8 cellular contexts compared by ENCODE assay signal in genomic region chr15:40754574-40754882, GRCh38. TPM values are rescaled to one million over a fixed set of nuclear protein-coding genes. Genes with fewer than 3 reads are reported as not detected.
DNase-seq lines count a peak whose midpoint lies in the region; ATAC-seq and TF ChIP-seq lines count a peak whose summit lies in the region.

No MANE protein-coding gene starts in this region.

- H3K27ac Mint-ChIP-seq in GM23338 (peak overlapping the region; percentile 74), T-helper 17 cell (peak overlapping the region; percentile 97)
- peak overlapping the region; percentile 97 to 99 for H3K27ac Mint-ChIP-seq in natural killer cell treated with Interleukin-12 subunit alpha and Interleukin-12 subunit beta and Interleukin-15 and Interleukin-18, amount 100 ng/mL, for 72 hours

- POLR2A ChIA-PET in BJ (lab: Charles Lee): no interaction called here

- H3K27ac ChIP-seq in GM23338 (ENCODE audit: low read depth): no peak overlapping the region

- no peak for TF ChIP-seq POLR2A in erythroblast (IDR thresholded peaks at IDR 0.05; ENCODE audit: low read length)

- no peaks in the 10 kb centered on the region for H3K9me2 ChIP-seq in GM23338 (ENCODE audit: insufficient read depth)

- peaks cover 3% of the 10 kb centered on the region for H3K36me3 ChIP-seq in BJ (ENCODE audit: control insufficient read depth, insufficient read depth, low read length)
- no peaks in the 10 kb centered on the region; the same call in 1 of the 2 replicates for H3K36me3 ChIP-seq in GM23338 (ENCODE audit: insufficient read depth)

- no peak for TF ChIP-seq CTCF in BJ (IDR thresholded peaks at IDR 0.05; ENCODE audit: insufficient read depth, low read depth, low read length)
- TF ChIP-seq CTCF in GM23338 (conservative IDR thresholded peaks at IDR 0.05; ENCODE audit: low read depth in 2 of 2): no peak

- no peaks in the 10 kb centered on the region; the same call in 1 of the 2 replicates for H3K4me1 ChIP-seq in GM23338 (ENCODE audit: insufficient read depth)

- H3K27me3 Mint-ChIP-seq in GM23338 (ENCODE audit: insufficient read depth, low read depth, poor library complexity) (peaks cover 4% of the 10 kb centered on the region), T-helper 17 cell (no peaks in the 10 kb centered on the region)
- H3K27me3 Mint-ChIP-seq in natural killer cell treated with Interleukin-12 subunit alpha and Interleukin-12 subunit beta and Interleukin-15 and Interleukin-18, amount 100 ng/mL, for 72 hours: no peaks in the 10 kb centered on the region

- H3K9me3 Mint-ChIP-seq in GM23338: no peaks in the 10 kb centered on the region
- no peaks in the 10 kb centered on the region for H3K9me3 Mint-ChIP-seq in natural killer cell treated with Interleukin-12 subunit alpha and Interleukin-12 subunit beta and Interleukin-15 and Interleukin-18, amount 100 ng/mL, for 72 hours

- peaks cover 10% of the 10 kb centered on the region for H3K36me3 Mint-ChIP-seq in GM23338 (ENCODE audit: low read depth)
- H3K36me3 Mint-ChIP-seq in T-helper 17 cell (ENCODE audit: low read depth): peaks cover 2% of the 10 kb centered on the region
- H3K36me3 Mint-ChIP-seq in natural killer cell treated with Interleukin-12 subunit alpha and Interleukin-12 subunit beta and Interleukin-15 and Interleukin-18, amount 100 ng/mL, for 72 hours: peaks cover 4% of the 10 kb centered on the region

- peak overlapping the region; percentile 89 for H3K4me3 Mint-ChIP-seq in GM23338
- peak overlapping the region; percentile 94 for H3K4me3 Mint-ChIP-seq in T-helper 17 cell
- H3K4me3 Mint-ChIP-seq in natural killer cell treated with Interleukin-12 subunit alpha and Interleukin-12 subunit beta and Interleukin-15 and Interleukin-18, amount 100 ng/mL, for 72 hours: peak overlapping the region; percentile 95

- H3K4me1 Mint-ChIP-seq in GM23338 (peaks cover 16% of the 10 kb centered on the region), T-helper 17 cell (peaks cover 20% of the 10 kb centered on the region)
- H3K4me1 Mint-ChIP-seq in natural killer cell treated with Interleukin-12 subunit alpha and Interleukin-12 subunit beta and Interleukin-15 and Interleukin-18, amount 100 ng/mL, for 72 hours (ENCODE audit: low read depth in 2 of 2): peaks cover 26 to 37% of the 10 kb centered on the region in 2 donors

- in situ Hi-C loops in KBM-7 (cut with MboI; ENCODE audit: low pct_unique_long_range_greater_than_20kb, low sequenced_read_pairs): no loop called here

- no peaks in the 10 kb centered on the region for H3K9me3 ChIP-seq in T-helper 17 cell (ENCODE audit: control insufficient read depth, low read length, poor library complexity, severe bottlenecking)

- 0 out of 2 replicates have a peak, but pooled peaks cover 3% of the 10 kb centered on the region for H3F3A ChIP-seq in GM23338 (replicated peaks; ENCODE audit: low read depth)

- CTCF ChIA-PET in BJ (lab: Yijun Ruan, JAX): interaction anchor here (0.6 kb wide), 1 partner anchor 191 kb away, joined by 3 read pairs; no protein-coding TSS in a partner anchor

- H3K79me2 ChIP-seq in GM23338 (replicated peaks; ENCODE audit: insufficient read depth): peaks cover 24% of the 10 kb centered on the region

- H3K27me3 ChIP-seq in BJ (ENCODE audit: control insufficient read depth, insufficient read depth, low read length) (no peaks in the 10 kb centered on the region), GM23338 (ENCODE audit: insufficient read depth) (no peaks in the 10 kb centered on the region)

- H3K4me2 ChIP-seq in GM23338: peak overlapping the region; percentile 93

- H4K20me1 ChIP-seq in GM23338 (replicated peaks; ENCODE audit: insufficient read depth): no peaks in the 10 kb centered on the region

- H3K4me3 ChIP-seq in BJ (ENCODE audit: low read depth, low read length): peak overlapping the region; percentile 95
- H3K4me3 ChIP-seq in GM23338: peak overlapping the region; percentile 98

- peak overlapping the region; percentile 97 for H2AFZ ChIP-seq in GM23338

- DNase-seq in BJ (ENCODE audit: low read depth): no peak
- DNase-seq in GM23338 (ENCODE audit: low spot score): peak; percentile 62
- no peak for DNase-seq in T-helper 17 cell
- DNase-seq in erythroblast (lab: John Stamatoyannopoulos, UW): peak; percentile 61 to 71
- DNase-seq in natural killer cell treated with Interleukin-12 subunit alpha and Interleukin-12 subunit beta and Interleukin-15 and Interleukin-18, amount 100 ng/mL, for 72 hours (ENCODE audit: low spot score): no peak
- DNase-seq in KBM-7: no peak
- no peak for DNase-seq in NCI-H2029 (lab: John Stamatoyannopoulos, UW)

- peak; percentile 52 for ATAC-seq in GM23338
- ATAC-seq in T-helper 17 cell: peak; percentile 13
- ATAC-seq in natural killer cell treated with Interleukin-12 subunit alpha and Interleukin-12 subunit beta and Interleukin-15 and Interleukin-18, amount 100 ng/mL, for 72 hours: peak in 1 of 2 donors; percentile 14
- no peak for ATAC-seq in HG02970 (IDR thresholded peaks at IDR 0.05; ENCODE audit: low FRiP score, unreplicated experiment)

TF ChIP-seq in GM23338, 12 proteins besides CTCF, POLR2A, EP300 and RAD21:
- TF ChIP-seq NANOG (IDR thresholded peaks at IDR 0.05; ENCODE audit: borderline replicate concordance) (no peak), REST (IDR thresholded peaks at IDR 0.05; ENCODE audit: unreplicated experiment) (no peak), EZH2 (IDR thresholded peaks at IDR 0.05; ENCODE audit: low read depth, unreplicated experiment) (no peak), ZNF114 (CRISPR knock-in tag; IDR thresholded peaks at IDR 0.05) (no peak), POLR2AphosphoS5 (IDR thresholded peaks at IDR 0.05; ENCODE audit: low read depth) (no peak)

RNA-seq across cellular contexts. Expression of gene RMDN3, which starts 0.5 kb away (rescaled TPM):
- 25.1 and 28.3 TPM in 2 replicates for polyA plus RNA-seq in BJ (2011; rRNA removed)
- 11.7 and 12.1 TPM in 2 replicates for polyA minus RNA-seq in BJ (2011; rRNA and poly(A)+ RNA removed)
- 16.4 and 17.0 TPM in 2 replicates for total RNA-seq in GM23338 (2014; rRNA removed; shearing (Covaris generic))
- polyA plus RNA-seq in GM23338 (2016; fragmentation: Nextera tagmentation; extraction: Ambion mirVana): 13.0 and 15.6 TPM in 2 replicates
- total RNA-seq in T-helper 17 cell: 10 to 100 TPM; 31.4 to 33.1 TPM
- total RNA-seq in natural killer cell treated with Interleukin-12 subunit alpha and Interleukin-12 subunit beta and Interleukin-15 and Interleukin-18, amount 100 ng/mL, for 72 hours: 10 to 100 TPM; 35.9 to 72.6 TPM

RNA-seq across cellular contexts. Expression of gene GCHFR, which starts 9.3 kb away (rescaled TPM):
- polyA plus RNA-seq in BJ (2011; rRNA removed) (2.5 and 3.1 TPM in 2 replicates), GM23338 (2016; fragmentation: Nextera tagmentation; extraction: Ambion mirVana) (38.9 and 40.2 TPM in 2 replicates)
- polyA minus RNA-seq in BJ (2011; rRNA and poly(A)+ RNA removed): 0.51 and 0.76 TPM in 2 replicates
- 44.2 and 45.4 TPM in 2 replicates for total RNA-seq in GM23338 (2014; rRNA removed; shearing (Covaris generic))
- total RNA-seq in T-helper 17 cell: 10 to 100 TPM; 16.4 to 20.5 TPM
- 10 to 100 TPM in 1 of 2 donors, 1 to 10 TPM in 1; 9.1 to 14.4 TPM for total RNA-seq in natural killer cell treated with Interleukin-12 subunit alpha and Interleukin-12 subunit beta and Interleukin-15 and Interleukin-18, amount 100 ng/mL, for 72 hours

RNA-seq across cellular contexts. Expression of gene C15orf62, which starts 15.3 kb away (rescaled TPM):
- 0.04 TPM in 1 of 2 replicates, not detected in the other for polyA plus RNA-seq in BJ (2011; rRNA removed)
- polyA minus RNA-seq in BJ (2011; rRNA and poly(A)+ RNA removed): not detected in 2 replicates
- total RNA-seq in GM23338 (2014; rRNA removed; shearing (Covaris generic)): 0.08 and 0.80 TPM in 2 replicates
- polyA plus RNA-seq in GM23338 (2016; fragmentation: Nextera tagmentation; extraction: Ambion mirVana): 0.16 and 0.68 TPM in 2 replicates
- 1 to 10 TPM in 1 of 2 donors, under 1 TPM in 1; 0.89 to 1.2 TPM for total RNA-seq in T-helper 17 cell
- total RNA-seq in natural killer cell treated with Interleukin-12 subunit alpha and Interleukin-12 subunit beta and Interleukin-15 and Interleukin-18, amount 100 ng/mL, for 72 hours: under 1 TPM; 0.12 to 0.22 TPM

RNA-seq across cellular contexts. Expression of gene ZFYVE19, which starts 52.4 kb away (rescaled TPM):
- 22.6 and 31.9 TPM in 2 replicates for polyA plus RNA-seq in BJ (2011; rRNA removed)
- 13.2 and 20.4 TPM in 2 replicates for polyA minus RNA-seq in BJ (2011; rRNA and poly(A)+ RNA removed)
- 22.7 and 23.5 TPM in 2 replicates for total RNA-seq in GM23338 (2014; rRNA removed; shearing (Covaris generic))
- 8.5 and 9.8 TPM in 2 replicates for polyA plus RNA-seq in GM23338 (2016; fragmentation: Nextera tagmentation; extraction: Ambion mirVana)
- 10 to 100 TPM; 19.5 to 22.7 TPM for total RNA-seq in T-helper 17 cell
- 10 to 100 TPM; 17.2 to 39.1 TPM for total RNA-seq in natural killer cell treated with Interleukin-12 subunit alpha and Interleukin-12 subunit beta and Interleukin-15 and Interleukin-18, amount 100 ng/mL, for 72 hours

RNA-seq across cellular contexts. Expression of gene DNAJC17, which starts 52.7 kb away (rescaled TPM):
- 30.8 and 37.1 TPM in 2 replicates for polyA plus RNA-seq in BJ (2011; rRNA removed)
- polyA minus RNA-seq in BJ (2011; rRNA and poly(A)+ RNA removed): 16.2 and 18.6 TPM in 2 replicates
- total RNA-seq in GM23338 (2014; rRNA removed; shearing (Covaris generic)): 23.0 and 35.0 TPM in 2 replicates
- 77.6 and 81.6 TPM in 2 replicates for polyA plus RNA-seq in GM23338 (2016; fragmentation: Nextera tagmentation; extraction: Ambion mirVana)
- total RNA-seq in T-helper 17 cell: 10 to 100 TPM; 24.1 to 27.7 TPM
- total RNA-seq in natural killer cell treated with Interleukin-12 subunit alpha and Interleukin-12 subunit beta and Interleukin-15 and Interleukin-18, amount 100 ng/mL, for 72 hours: 10 to 100 TPM; 40.4 to 62.6 TPM

Comparison
In these comparisons a context has a peak if more than half of its experiments do, and no peak if none do; other contexts are left out.
1. DNase-seq: peak in GM23338 (single experiment) and erythroblast (2 of 2); none in BJ (single experiment), T-helper 17 cell (0 of 3), natural killer cell treated with Interleukin-12 subunit alpha and Interleukin-12 subunit beta and Interleukin-15 and Interleukin-18, amount 100 ng/mL, for 72 hours (single experiment), KBM-7 (single experiment) and NCI-H2029 (single experiment).
2. Peak in every context shown above with its lines, with median percentiles within 50 percentile points of each other: H3K27ac Mint-ChIP-seq and H3K4me3 Mint-ChIP-seq.